ENCODE assay signal across 9 cellular contexts in the genomic region with DNA sequence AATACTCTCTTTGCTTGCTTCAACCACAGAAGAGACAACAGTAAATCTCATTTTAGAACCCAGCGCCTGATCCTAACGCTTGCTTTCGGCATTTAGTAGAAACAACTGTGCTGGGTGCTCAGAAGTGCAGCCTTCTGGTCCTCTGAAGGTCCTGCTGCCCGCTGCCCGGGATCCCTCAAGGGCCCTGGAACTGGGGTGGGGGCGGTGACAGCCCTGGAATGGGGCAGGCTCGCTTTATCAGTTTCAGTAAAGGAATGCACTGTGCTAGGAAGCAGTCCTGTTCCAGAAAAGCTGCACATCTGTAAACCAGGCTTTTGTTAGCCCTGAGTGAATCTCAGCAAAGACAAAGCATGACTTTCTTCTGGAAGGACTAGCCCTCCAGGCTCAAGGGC.
DNase-seq lines count a peak whose midpoint lies in the region; ATAC-seq, FAIRE-seq and TF ChIP-seq lines count a peak whose summit lies in the region.
"Had no signal": no experiment of that assay in that cellular context is flagged by ENCODE, and none has a peak within 500 bp of the region (broad histone marks: within the 10 kb centered on the region; RNA-seq: fewer than 3 reads in every experiment).

No MANE protein-coding gene starts in this region.

- ATAC-seq in SK-N-SH treated with all-trans-retinoic acid at 6 μM for 48 hours (peak; percentile 17), gastroesophageal sphincter (no peak), HG02610 (IDR thresholded peaks at IDR 0.05; ENCODE audit: unreplicated experiment) (no peak)

- H3K4me1 ChIP-seq in gastroesophageal sphincter = peaks cover 0 to 57% (median 20%) of the 10 kb centered on the region in 3 donors
- peaks cover 37% of the 10 kb centered on the region for H3K4me1 ChIP-seq in neuron (ENCODE audit: insufficient read depth, low read length)
- peaks cover 5 to 14% of the 10 kb centered on the region in 2 donors for H3K4me1 ChIP-seq in uterus
- peaks cover 0 to 10% of the 10 kb centered on the region in 2 donors for H3K4me1 ChIP-seq in small intestine (ENCODE audit: control insufficient read depth in 2 of 2, insufficient read depth in 1 of 2, low read depth in 1 of 2, low read length in 1 of 2)

- peak overlapping the region in 3 of 4 donors; percentile 74 to 79 (median 78) for H3K27ac ChIP-seq in gastroesophageal sphincter
- H3K27ac ChIP-seq in uterus = peak overlapping the region; percentile 73 to 76
- H3K27ac ChIP-seq in small intestine (ENCODE audit: low read depth in 1 of 2, low read length in 1 of 2) = peak overlapping the region in 1 of 2 donors; percentile 82
- H3K27ac ChIP-seq: VCaP had no signal

- H3K36me3 ChIP-seq in gastroesophageal sphincter (peaks cover 0 to 9% of the 10 kb centered on the region in 2 donors), neuron (ENCODE audit: insufficient read depth, low read length) (peaks cover 2% of the 10 kb centered on the region), uterus (no peaks in the 10 kb centered on the region), small intestine (ENCODE audit: control insufficient read depth in 2 of 2, insufficient read depth in 2 of 2, low read length in 2 of 2) (peaks cover 0 to 2% of the 10 kb centered on the region in 2 donors)

- H3K4me3 ChIP-seq in gastroesophageal sphincter = peak overlapping the region in 1 of 2 donors; percentile 41
- H3K4me3 ChIP-seq in neuron (ENCODE audit: low read length) = peak overlapping the region; percentile 62
- no peak overlapping the region for H3K4me3 ChIP-seq in uterus
- no peak overlapping the region for H3K4me3 ChIP-seq in small intestine (ENCODE audit: low read depth in 1 of 2, low read length in 2 of 2)

- FAIRE-seq in small intestine (lab: Jason Lieb, UNC) = no peak

- peak overlapping the region; percentile 37 for H2AFZ ChIP-seq in neuron (ENCODE audit: low read depth, low read length)

- WGBS in gastroesophageal sphincter (ENCODE audit: low coverage in 1 of 2), 2 donors = 80% methylated on average over 2 of the region's 7 CpGs; no CpG with 5 or more reads in 1 of the 2 donors
- WGBS in small intestine, 3 donors = 71 to 90% (median 85%) methylated on average over 7 of the region's 7 CpGs

- no peak for TF ChIP-seq EP300 in gastroesophageal sphincter (IDR thresholded peaks at IDR 0.05)

- H3K9me3 ChIP-seq in gastroesophageal sphincter = no peaks in the 10 kb centered on the region
- peaks cover 2% of the 10 kb centered on the region for H3K9me3 ChIP-seq in neuron (ENCODE audit: low read length)
- H3K9me3 ChIP-seq in uterus = no peaks in the 10 kb centered on the region
- no peaks in the 10 kb centered on the region for H3K9me3 ChIP-seq in small intestine (ENCODE audit: control insufficient read depth, low read depth)

- TF ChIP-seq POLR2A in gastroesophageal sphincter (IDR thresholded peaks at IDR 0.05) (no peak), uterus (IDR thresholded peaks at IDR 0.05) (no peak)

- TF ChIP-seq CTCF in gastroesophageal sphincter (IDR thresholded peaks at IDR 0.05) (no peak), uterus (IDR thresholded peaks at IDR 0.05) (no peak), GM20000 (IDR thresholded peaks at IDR 0.05; ENCODE audit: extremely low read depth, missing control alignments) (no peak)

- DNase-seq in uterus = no peak
- no peak for DNase-seq in small intestine
- DNase-seq in GM20000 (ENCODE audit: low spot score) = no peak
- DNase-seq in NCI-H82 treated with DMSO at 0.1 percent for 48 hours (lab: John Stamatoyannopoulos, UW; ENCODE audit: unreplicated experiment) = no peak

- H3K27me3 ChIP-seq in gastroesophageal sphincter (no peaks in the 10 kb centered on the region), neuron (ENCODE audit: insufficient read depth, low read length) (no peaks in the 10 kb centered on the region), uterus (no peaks in the 10 kb centered on the region), small intestine (ENCODE audit: control insufficient read depth in 2 of 2, insufficient read depth in 2 of 2, low read length in 2 of 2) (no peaks in the 10 kb centered on the region)

- intact Hi-C loops in uterus (cut with DNase I; ENCODE audit: low total_unique reads) = no loop called here

TF ChIP-seq in SK-N-SH treated with all-trans-retinoic acid at 6 μM for 48 hours, 23 proteins besides CTCF, POLR2A, EP300 and RAD21:
- TF ChIP-seq ZC3H10 (CRISPR knock-in tag; IDR thresholded peaks at IDR 0.05) = no peak
- TF ChIP-seq ZFP30 (CRISPR knock-in tag; IDR thresholded peaks at IDR 0.05) = no peak
- TF ChIP-seq, protein P1, sequence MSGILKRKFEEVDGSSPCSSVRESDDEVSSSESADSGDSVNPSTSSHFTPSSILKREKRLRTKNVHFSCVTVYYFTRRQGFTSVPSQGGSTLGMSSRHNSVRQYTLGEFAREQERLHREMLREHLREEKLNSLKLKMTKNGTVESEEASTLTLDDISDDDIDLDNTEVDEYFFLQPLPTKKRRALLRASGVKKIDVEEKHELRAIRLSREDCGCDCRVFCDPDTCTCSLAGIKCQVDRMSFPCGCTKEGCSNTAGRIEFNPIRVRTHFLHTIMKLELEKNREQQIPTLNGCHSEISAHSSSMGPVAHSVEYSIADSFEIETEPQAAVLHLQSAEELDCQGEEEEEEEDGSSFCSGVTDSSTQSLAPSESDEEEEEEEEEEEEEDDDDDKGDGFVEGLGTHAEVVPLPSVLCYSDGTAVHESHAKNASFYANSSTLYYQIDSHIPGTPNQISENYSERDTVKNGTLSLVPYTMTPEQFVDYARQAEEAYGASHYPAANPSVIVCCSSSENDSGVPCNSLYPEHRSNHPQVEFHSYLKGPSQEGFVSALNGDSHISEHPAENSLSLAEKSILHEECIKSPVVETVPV (CRISPR knock-in tag; IDR thresholded peaks at IDR 0.05) = no peak
- no peak for TF ChIP-seq BACH2 (CRISPR knock-in tag; IDR thresholded peaks at IDR 0.05; ENCODE audit: borderline replicate concordance)
- TF ChIP-seq ZNF70 (CRISPR knock-in tag; IDR thresholded peaks at IDR 0.05) = no peak
- no peak for TF ChIP-seq ARNTL (CRISPR knock-in tag; IDR thresholded peaks at IDR 0.05; ENCODE audit: borderline replicate concordance, low read depth)
- TF ChIP-seq ZFP3 (CRISPR knock-in tag; IDR thresholded peaks at IDR 0.05) = no peak
